1 cellular context compared by ENCODE assay signal in genomic region chr11:88194990-88195389, GRCh38.
TF ChIP-seq lines count a peak whose summit lies in the region.

No MANE protein-coding gene starts in this region.

TF ChIP-seq in GM12878, 131 proteins besides CTCF, POLR2A, EP300 and RAD21 (continued from another document and continues in another):
- peak; percentile 90 for TF ChIP-seq MEF2A (IDR thresholded peaks at IDR 0.05; ENCODE audit: insufficient read depth, low read depth, low read length)
- TF ChIP-seq STAT1 (conservative IDR thresholded peaks at IDR 0.05), result no peak
- no peak for TF ChIP-seq IRF3 (IDR thresholded peaks at IDR 0.05)
- TF ChIP-seq ZNF274 (IDR thresholded peaks at IDR 0.05; ENCODE audit: insufficient read depth, insufficient read length), result no peak
- no peak for TF ChIP-seq SIN3A (IDR thresholded peaks at IDR 0.05; ENCODE audit: low read depth, low read length)
- no peak for TF ChIP-seq MAX (IDR thresholded peaks at IDR 0.05; ENCODE audit: low read depth, low read length)
- TF ChIP-seq GATAD2B (conservative IDR thresholded peaks at IDR 0.05; ENCODE audit: low read depth), result no peak
- no peak for TF ChIP-seq MYC (IDR thresholded peaks at IDR 0.05; ENCODE audit: insufficient read depth, insufficient read length, insufficient replicate concordance, low read length, severe bottlenecking)
- TF ChIP-seq RAD51 (IDR thresholded peaks at IDR 0.05), result no peak
- no peak for TF ChIP-seq POLR2AphosphoS5 (IDR thresholded peaks at IDR 0.05; ENCODE audit: low read length)
- TF ChIP-seq NR2F1 (conservative IDR thresholded peaks at IDR 0.05), result no peak
- TF ChIP-seq IRF4 (IDR thresholded peaks at IDR 0.05; ENCODE audit: low read depth, low read length), result peak; percentile 67; the same call in 1 of the 2 replicates
- peak; percentile 91 for TF ChIP-seq EED (IDR thresholded peaks at IDR 0.05; ENCODE audit: low read depth)
- peak; percentile 75 for TF ChIP-seq CBX5 (IDR thresholded peaks at IDR 0.05; ENCODE audit: low read depth)
- TF ChIP-seq ZBTB40 (IDR thresholded peaks at IDR 0.05; ENCODE audit: borderline replicate concordance), result no peak
- no peak for TF ChIP-seq BMI1 (IDR thresholded peaks at IDR 0.05; ENCODE audit: borderline replicate concordance)
- TF ChIP-seq BHLHE40 (IDR thresholded peaks at IDR 0.05; ENCODE audit: borderline replicate concordance in 1 of 2, low read depth in 2 of 2, low read length in 1 of 2), result 0 out of 4 replicates have a peak, but pooled peaks of 1 of the 2 experiments have one; percentile 40
- peak; percentile 26 for TF ChIP-seq SKIL (IDR thresholded peaks at IDR 0.05; ENCODE audit: low read depth, poor library complexity, severe bottlenecking)
- TF ChIP-seq CREB1 (IDR thresholded peaks at IDR 0.05; ENCODE audit: low read depth), result peak; percentile 46; the same call in 1 of the 2 replicates
- TF ChIP-seq CHD4 (IDR thresholded peaks at IDR 0.05), result no peak
- TF ChIP-seq CBFB (IDR thresholded peaks at IDR 0.05; ENCODE audit: low read depth), result peak; percentile 90
- 0 out of 2 replicates have a peak, but pooled peaks have one; percentile 36 for TF ChIP-seq GABPA (IDR thresholded peaks at IDR 0.05; ENCODE audit: low read depth)
- peak; percentile 52 for TF ChIP-seq IKZF1 (conservative IDR thresholded peaks at IDR 0.05)
- TF ChIP-seq CHD1 (IDR thresholded peaks at IDR 0.05; ENCODE audit: low read depth, low read length), result no peak
- TF ChIP-seq TCF7 (IDR thresholded peaks at IDR 0.05; ENCODE audit: borderline replicate concordance), result no peak
- TF ChIP-seq NFYA (IDR thresholded peaks at IDR 0.05; ENCODE audit: borderline replicate concordance, low read depth, low read length), result no peak
- no peak for TF ChIP-seq E2F8 (IDR thresholded peaks at IDR 0.05; ENCODE audit: low read depth, partially characterized antibody)
- TF ChIP-seq SMC3 (IDR thresholded peaks at IDR 0.05; ENCODE audit: borderline replicate concordance, low read length), result no peak
- TF ChIP-seq LARP7 (IDR thresholded peaks at IDR 0.05), result no peak
- TF ChIP-seq BCLAF1 (IDR thresholded peaks at IDR 0.05), result no peak
- no peak for TF ChIP-seq CEBPZ (IDR thresholded peaks at IDR 0.05; ENCODE audit: low read depth, low read length)
- 0 out of 2 replicates have a peak, but pooled peaks have one; percentile 32 for TF ChIP-seq TBL1XR1 (IDR thresholded peaks at IDR 0.05; ENCODE audit: low read depth, low read length)
- no peak for TF ChIP-seq NR2C1 (IDR thresholded peaks at IDR 0.05)
- no peak for TF ChIP-seq SMAD5 (IDR thresholded peaks at IDR 0.05; ENCODE audit: low read depth)
- TF ChIP-seq SUZ12 (IDR thresholded peaks at IDR 0.05; ENCODE audit: unreplicated experiment), result no peak
- no peak for TF ChIP-seq SUPT20H (IDR thresholded peaks at IDR 0.05; ENCODE audit: borderline replicate concordance, control insufficient read depth, low read depth, low read length)
- no peak for TF ChIP-seq ZBTB4 (CRISPR knock-in tag; IDR thresholded peaks at IDR 0.05)
- no peak for TF ChIP-seq HDAC6 (IDR thresholded peaks at IDR 0.05; ENCODE audit: unreplicated experiment)
- TF ChIP-seq PAX5 (IDR thresholded peaks at IDR 0.05; ENCODE audit: borderline replicate concordance, low read depth, low read length), result peak; percentile 48; the same call in 1 of the 2 replicates
- no peak for TF ChIP-seq SIX5 (IDR thresholded peaks at IDR 0.05; ENCODE audit: low read depth, low read length, severe bottlenecking)
